In the genomic region with DNA sequence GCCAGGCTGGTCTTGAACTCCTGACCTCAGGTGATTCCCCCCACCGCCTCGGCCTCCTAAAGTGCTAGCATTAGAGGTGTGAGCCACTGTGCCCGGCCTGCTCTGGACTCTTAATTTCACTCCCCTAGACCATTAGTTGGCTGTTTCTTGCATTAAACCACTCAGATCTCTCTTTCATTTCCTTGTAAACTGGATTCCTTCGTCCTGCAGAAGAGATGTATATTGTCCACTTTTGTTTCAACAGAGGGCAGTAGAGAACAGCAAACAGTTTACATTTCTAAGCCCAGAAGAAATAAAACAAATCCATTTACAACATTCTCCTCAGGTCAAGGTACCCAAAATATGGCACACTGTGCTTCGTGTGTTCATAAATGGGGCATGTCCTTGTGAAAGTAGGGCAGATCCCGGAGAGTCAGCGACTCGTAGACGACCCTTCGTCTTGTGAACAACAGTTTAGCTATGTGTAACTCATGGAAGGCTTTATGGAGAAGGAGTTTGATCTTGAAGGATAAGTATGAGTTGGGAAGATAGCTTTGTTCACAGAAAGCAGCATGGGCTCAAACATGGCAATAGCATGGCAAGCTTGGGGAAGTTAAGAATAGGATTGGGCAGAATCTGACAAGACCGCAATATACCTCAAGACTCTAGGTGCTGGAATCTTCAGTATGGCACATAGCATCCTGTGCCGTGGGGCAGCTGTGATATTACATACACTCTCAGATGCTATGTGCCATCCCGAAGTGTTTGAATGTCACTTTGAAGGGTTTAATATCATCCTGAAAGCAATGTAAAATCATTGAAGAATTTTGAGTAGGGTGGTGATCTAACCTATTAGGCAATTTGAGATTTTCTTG, we compare ENCODE assay signal across 7 cellular contexts. TPM values are rescaled to one million over a fixed set of nuclear protein-coding genes. Genes with fewer than 3 reads are reported as not detected.
DNase-seq lines count a peak whose midpoint lies in the region; ATAC-seq and TF ChIP-seq lines count a peak whose summit lies in the region.
"Not testable (repeated sequence)": the region's sequence is repeated elsewhere in the genome, so short reads cannot be mapped to it uniquely, and the experiment has no call there.

No MANE protein-coding gene starts in this region.

- DNase-seq in DMS153 treated with DMSO at 0.1 percent for 48 hours (lab: John Stamatoyannopoulos, UW; ENCODE audit: unreplicated experiment) (peak; percentile 15), NCI-H1417 treated with DMSO at 0.1 percent for 48 hours (lab: John Stamatoyannopoulos, UW) (peak; percentile 0), mammary epithelial cell (peak; percentile 35)
- DNase-seq in H9, heart right ventricle: not testable (repeated sequence)
- DNase-seq in naive thymus-derived CD8-positive, alpha-beta T cell: peak in 3 of 10 donors; percentile 37 to 47 (median 43)

- POLR2A ChIA-PET in naive thymus-derived CD8-positive, alpha-beta T cell (lab: Charles Lee): not testable (repeated sequence)

- not testable (repeated sequence) for H3K79me1 ChIP-seq in H9 (ENCODE audit: insufficient read depth, low read depth, low read length, poor library complexity, severe bottlenecking)

- H3K4me2 ChIP-seq in H9 (ENCODE audit: insufficient read depth, insufficient read length, low read length); mammary epithelial cell (ENCODE audit: insufficient read depth, low read depth, low read length): not testable (repeated sequence)

- not testable (repeated sequence) for H3K27ac Mint-ChIP-seq in H9; naive thymus-derived CD8-positive, alpha-beta T cell

- H4K5ac ChIP-seq in H9 (ENCODE audit: insufficient read length, low read depth, low read length): not testable (repeated sequence)

- in situ Hi-C loops in mammary epithelial cell (cut with MboI; ENCODE audit: low sequenced_read_pairs in 2 of 2): loop anchor here in 1 of 2 donors (10.0 kb wide), 1 partner anchor 87 kb away; no protein-coding TSS in a partner anchor

- H3K36me3 ChIP-seq in mammary epithelial cell (ENCODE audit: insufficient read depth, low read length); heart right ventricle: not testable (repeated sequence)

- H4K91ac ChIP-seq in H9 (ENCODE audit: insufficient read length, low read depth, low read length): not testable (repeated sequence)

- peak; percentile 62 for TF ChIP-seq CTCF in H9 (conservative IDR thresholded peaks at IDR 0.05)
- peak; percentile 34 to 59 for TF ChIP-seq CTCF in mammary epithelial cell (conservative IDR thresholded peaks at IDR 0.05 in 1 of 2, IDR thresholded peaks at IDR 0.05 in 1 of 2; ENCODE audit: extremely low read depth in 1 of 2, insufficient read depth in 1 of 2, low read depth in 1 of 2, low read length in 2 of 2)
- TF ChIP-seq CTCF in heart right ventricle (IDR thresholded peaks at IDR 0.05): peak in 8 of 9 donors; percentile 25 to 63 (median 52)

- not testable (repeated sequence) for H3K9ac ChIP-seq in H9 (ENCODE audit: extremely low read depth, insufficient read length, low read length); mammary epithelial cell (ENCODE audit: insufficient read depth, low read length)

- not testable (repeated sequence) for H3K79me2 ChIP-seq in H9 (ENCODE audit: insufficient read depth, low read length); mammary epithelial cell (ENCODE audit: insufficient read depth, low read length)

- H3K27me3 ChIP-seq in H9 (ENCODE audit: insufficient read depth, low read length); mammary epithelial cell (ENCODE audit: insufficient read depth, low read length): not testable (repeated sequence)
- peaks cover 0 to 10% (median 5%) of the 10 kb centered on the region in 7 donors for H3K27me3 ChIP-seq in heart right ventricle

- H3K36me3 Mint-ChIP-seq in H9 (ENCODE audit: insufficient read depth in 1 of 3, low read depth in 3 of 3); naive thymus-derived CD8-positive, alpha-beta T cell: not testable (repeated sequence)

- not testable (repeated sequence) for H3K4me1 ChIP-seq in H9 (ENCODE audit: insufficient read depth, low read length); mammary epithelial cell (ENCODE audit: insufficient read depth, low read length)
- H3K4me1 ChIP-seq in heart right ventricle: peaks cover 0 to 16% (median 0%) of the 10 kb centered on the region in 9 donors

- not testable (repeated sequence) for H4K8ac ChIP-seq in H9 (replicated peaks; ENCODE audit: insufficient read length, low read depth, low read length)

- H2BK5ac ChIP-seq in H9 (ENCODE audit: insufficient read length, low read length): not testable (repeated sequence)

- not testable (repeated sequence) for H3K27ac ChIP-seq in H9 (ENCODE audit: insufficient read length, low read depth, low read length); mammary epithelial cell (ENCODE audit: insufficient read depth, low read depth, low read length); heart right ventricle

- H3K23ac ChIP-seq in H9 (ENCODE audit: insufficient read length, low read depth, low read length): not testable (repeated sequence)

- H3K14ac ChIP-seq in H9 (ENCODE audit: insufficient read depth, low read length): not testable (repeated sequence)

- not testable (repeated sequence) for BruUV-seq in mammary epithelial cell (replicated peaks; lab: Mats Ljungman, UMichigan)

- H2BK15ac ChIP-seq in H9 (ENCODE audit: low read depth, low read length): not testable (repeated sequence)

- H2BK20ac ChIP-seq in H9 (ENCODE audit: low read depth, low read length, poor library complexity, severe bottlenecking): not testable (repeated sequence)

- H2BK120ac ChIP-seq in H9 (ENCODE audit: low read depth, low read length, poor library complexity, severe bottlenecking): not testable (repeated sequence)

- not testable (repeated sequence) for H3K9me3 ChIP-seq in H9 (ENCODE audit: control insufficient read depth, low read depth, low read length); mammary epithelial cell (replicated peaks; ENCODE audit: insufficient read depth, low read length); heart right ventricle

- no CpG with 5 or more reads among the region's 13 CpGs for WGBS in H9 (ENCODE audit: extremely low coverage, insufficient read length, low lambda C conversion rate)
- 81% methylated on average over 11 of the region's 13 CpGs for WGBS in mammary epithelial cell (ENCODE audit: low coverage, missing lambda C conversion rate)
- 49 to 58% methylated on average over 11 of the region's 13 CpGs for WGBS in heart right ventricle, 2 donors

- H2AFZ ChIP-seq in H9 (ENCODE audit: low read length); mammary epithelial cell (ENCODE audit: low read depth, low read length): not testable (repeated sequence)

- peak; percentile 93 for ATAC-seq in SK-N-SH treated with all-trans-retinoic acid at 6 μM for 48 hours
- peak in 4 of 8 donors; percentile 49 to 59 (median 56) for ATAC-seq in heart right ventricle
- ATAC-seq in naive thymus-derived CD8-positive, alpha-beta T cell: peak; percentile 68 to 73

- CTCF ChIA-PET in mammary epithelial cell (lab: Charles Lee; ENCODE audit: low non-redundant PET): interaction anchor here (0.8 kb wide), 1 partner anchor 173 kb away, joined by 5 read pairs; no protein-coding TSS in a partner anchor

- not testable (repeated sequence) for H3K56ac ChIP-seq in H9 (ENCODE audit: insufficient read length, low read depth, low read length)

- intact Hi-C loops in mammary epithelial cell (cut with micrococcal nuclease): loop anchor here (2.0 kb wide), 1 partner anchor 35 kb away; no protein-coding TSS in a partner anchor
- intact Hi-C loops in heart right ventricle (cut with DNase I): loop anchor here in 5 of 10 donors (5.0 to 10.0 kb wide), 2 partner anchors 95 to 97 kb away; a partner anchor contains a TSS

- not testable (repeated sequence) for H3K18ac ChIP-seq in H9 (ENCODE audit: insufficient read length, low read depth, low read length)

- H3K4ac ChIP-seq in H9 (ENCODE audit: low read depth, low read length): not testable (repeated sequence)

- dilution Hi-C loops in mammary epithelial cell (cut with HindIII; ENCODE audit: low sequenced_read_pairs): not testable (repeated sequence)

- not testable (repeated sequence) for H4K20me1 ChIP-seq in H9 (ENCODE audit: control insufficient read depth, insufficient read depth, insufficient read length); mammary epithelial cell (ENCODE audit: insufficient read depth, low read length)

- H3K4me3 ChIP-seq in mammary epithelial cell (replicated peaks in 1 of 3; ENCODE audit: insufficient read depth in 1 of 3, low read depth in 2 of 3, low read length in 3 of 3); heart right ventricle: not testable (repeated sequence)

- H3K4me3 Mint-ChIP-seq in H9; naive thymus-derived CD8-positive, alpha-beta T cell: not testable (repeated sequence)

- not testable (repeated sequence) for H3K9me3 Mint-ChIP-seq in H9; naive thymus-derived CD8-positive, alpha-beta T cell

- H3K4me1 Mint-ChIP-seq in H9: not testable (repeated sequence)
- H3K4me1 Mint-ChIP-seq in naive thymus-derived CD8-positive, alpha-beta T cell: peaks cover 4 to 13% (median 7%) of the 10 kb centered on the region in 4 donors

- not testable (repeated sequence) for H3T11ph ChIP-seq in H9 (ENCODE audit: low read length)

- H2BK12ac ChIP-seq in H9 (ENCODE audit: insufficient read length, low read depth, low read length): not testable (repeated sequence)

- H2AK5ac ChIP-seq in H9 (ENCODE audit: insufficient read length, low read length): not testable (repeated sequence)

- H3K23me2 ChIP-seq in H9 (ENCODE audit: insufficient read length, low read depth, low read length, poor library complexity, severe bottlenecking): not testable (repeated sequence)

- H3K27me3 Mint-ChIP-seq in H9 (ENCODE audit: low read depth): not testable (repeated sequence)
- peaks cover 3 to 24% (median 7%) of the 10 kb centered on the region in 5 donors for H3K27me3 Mint-ChIP-seq in naive thymus-derived CD8-positive, alpha-beta T cell

RNA-seq across cellular contexts. Expression of a gene that starts 15.2 kb away (rescaled TPM):
- total RNA-seq in H9 (2021): not detected in 2 replicates
- total RNA-seq in mammary epithelial cell: not detected
- not detected for polyA plus RNA-seq in mammary epithelial cell
- polyA minus RNA-seq in mammary epithelial cell: not detected
- 10 to 100 TPM in 2 of 10 donors, 1 to 10 TPM in 8; 1.7 to 40.9 (median 6.7) TPM for total RNA-seq in heart right ventricle
- polyA plus RNA-seq in heart right ventricle: 1 to 10 TPM; 3.7 to 4.3 TPM
- total RNA-seq in naive thymus-derived CD8-positive, alpha-beta T cell: 1 to 10 TPM; 3.1 to 3.5 TPM
- polyA plus RNA-seq in naive thymus-derived CD8-positive, alpha-beta T cell: under 1 TPM in 2 of 3 donors, not detected in 1; 0.16 to 0.23 TPM

RNA-seq across cellular contexts. Expression of a gene that starts 16.8 kb away (rescaled TPM):
- total RNA-seq in H9 (2021): not detected in 2 replicates
- not detected for total RNA-seq in mammary epithelial cell
- polyA plus RNA-seq in mammary epithelial cell: not detected
- polyA minus RNA-seq in mammary epithelial cell: not detected
- 1 to 10 TPM; 1.2 to 8.7 (median 1.9) TPM for total RNA-seq in heart right ventricle
- polyA plus RNA-seq in heart right ventricle: under 1 TPM; 0.22 TPM
- not detected for total RNA-seq in naive thymus-derived CD8-positive, alpha-beta T cell
- polyA plus RNA-seq in naive thymus-derived CD8-positive, alpha-beta T cell: under 1 TPM in 1 of 3 donors, not detected in 2; 0.29 TPM

RNA-seq across cellular contexts. Expression of a gene that starts 59.3 kb away (rescaled TPM):
- total RNA-seq in H9 (2021) (not detected in 2 replicates), mammary epithelial cell (1 to 10 TPM in 1 of 2 donors, under 1 TPM in 1; 0.67 to 4.4 TPM), heart right ventricle (under 1 TPM in 4 of 10 donors, not detected in 6; 0.21 to 1.00 (median 0.41) TPM)
- polyA plus RNA-seq in mammary epithelial cell (3.5 TPM), heart right ventricle (under 1 TPM; 0.13 to 0.15 TPM)
- 0.41 TPM for polyA minus RNA-seq in mammary epithelial cell
- 1 to 10 TPM; 5.0 to 6.4 TPM for total RNA-seq in naive thymus-derived CD8-positive, alpha-beta T cell
- polyA plus RNA-seq in naive thymus-derived CD8-positive, alpha-beta T cell: under 1 TPM in 2 of 3 donors, not detected in 1; 0.56 to 0.95 TPM
